ENCODE assay signal across 9 cellular contexts in genomic region chr11:19978668-19979518, GRCh38.
DNase-seq lines count a peak whose midpoint lies in the region; ATAC-seq and TF ChIP-seq lines count a peak whose summit lies in the region.
"Had no signal": no experiment of that assay in that cellular context is flagged by ENCODE, and none has a peak within 500 bp of the region (broad histone marks: within the 10 kb centered on the region; RNA-seq: fewer than 3 reads in every experiment).

No MANE protein-coding gene starts in this region.

- H3K27me3 Mint-ChIP-seq in stimulated activated naive CD8-positive, alpha-beta T cell treated with anti-CD3 and anti-CD28 coated beads, Interleukin-15, Interleukin-2, amounts not matched to agents 100 ng/mL and 50 ng/mL, for 24 hours, result peaks cover 37% of the 10 kb centered on the region

- H3K36me3 Mint-ChIP-seq in stimulated activated naive CD8-positive, alpha-beta T cell treated with anti-CD3 and anti-CD28 coated beads, Interleukin-15, Interleukin-2, amounts not matched to agents 100 ng/mL and 50 ng/mL, for 24 hours (ENCODE audit: low read depth), result no peaks in the 10 kb centered on the region

- DNase-seq in GM06990 (ENCODE audit: extremely low read depth, insufficient read length), result peak; percentile 29
- peak; percentile 8 for DNase-seq in HT-29 (ENCODE audit: low spot score)
- peak; percentile 88 for DNase-seq in epithelial cell of proximal tubule (ENCODE audit: low read depth)
- DNase-seq in mucosa of gallbladder (ENCODE audit: low spot score), result no peak
- no peak for DNase-seq in left ventricle myocardium inferior
- DNase-seq in NCI-H1092 treated with DMSO at 0.1 percent for 48 hours (lab: John Stamatoyannopoulos, UW), result no peak
- DNase-seq: left cardiac atrium had no signal

- peak overlapping the region; percentile 5 for H3K27ac Mint-ChIP-seq in stimulated activated naive CD8-positive, alpha-beta T cell treated with anti-CD3 and anti-CD28 coated beads, Interleukin-15, Interleukin-2, amounts not matched to agents 100 ng/mL and 50 ng/mL, for 24 hours

- H3K4me3 ChIP-seq in GM06990 (replicated peaks; ENCODE audit: low read depth, low read length) (no peak overlapping the region), epithelial cell of proximal tubule (ENCODE audit: low read depth, low read length) (no peak overlapping the region), left ventricle myocardium inferior (no peak overlapping the region)

- intact Hi-C loops in left ventricle myocardium inferior (cut with micrococcal nuclease), result no loop called here

- TF ChIP-seq CTCF in GM06990 (IDR thresholded peaks at IDR 0.05; ENCODE audit: insufficient read depth, low read length, poor library complexity, severe bottlenecking), result no peak
- no peak for TF ChIP-seq CTCF in epithelial cell of proximal tubule (conservative IDR thresholded peaks at IDR 0.05; ENCODE audit: low read depth, low read length)
- TF ChIP-seq CTCF in left ventricle myocardium inferior (IDR thresholded peaks at IDR 0.05; ENCODE audit: borderline replicate concordance), result no peak

- no peaks in the 10 kb centered on the region for H3K9me3 Mint-ChIP-seq in stimulated activated naive CD8-positive, alpha-beta T cell treated with anti-CD3 and anti-CD28 coated beads, Interleukin-15, Interleukin-2, amounts not matched to agents 100 ng/mL and 50 ng/mL, for 24 hours

- H3K4me1 Mint-ChIP-seq in stimulated activated naive CD8-positive, alpha-beta T cell treated with anti-CD3 and anti-CD28 coated beads, Interleukin-15, Interleukin-2, amounts not matched to agents 100 ng/mL and 50 ng/mL, for 24 hours (ENCODE audit: low read depth), result peaks cover 16% of the 10 kb centered on the region

- no peaks in the 10 kb centered on the region for H3K9me3 ChIP-seq in left ventricle myocardium inferior (replicated peaks)

- ATAC-seq in GM21515 (IDR thresholded peaks at IDR 0.05; ENCODE audit: unreplicated experiment), result peak; percentile 64

- H3K4me1 ChIP-seq in left ventricle myocardium inferior, result peaks cover 48% of the 10 kb centered on the region

- H3K27ac ChIP-seq in left ventricle myocardium inferior (replicated peaks), result no peak overlapping the region

- no peak overlapping the region for H3K4me3 Mint-ChIP-seq in stimulated activated naive CD8-positive, alpha-beta T cell treated with anti-CD3 and anti-CD28 coated beads, Interleukin-15, Interleukin-2, amounts not matched to agents 100 ng/mL and 50 ng/mL, for 24 hours

- H3K36me3 ChIP-seq in GM06990 (ENCODE audit: control insufficient read depth, insufficient read depth, low read length) (no peaks in the 10 kb centered on the region), left ventricle myocardium inferior (no peaks in the 10 kb centered on the region)

- H3K27me3 ChIP-seq in GM06990 (replicated peaks; ENCODE audit: control insufficient read depth, insufficient read depth, low read length) (no peaks in the 10 kb centered on the region; the same call in none of the 2 replicates), left ventricle myocardium inferior (ENCODE audit: low read depth) (no peaks in the 10 kb centered on the region)

Comparison
In these comparisons a context has a peak if more than half of its experiments do, and no peak if none do; other contexts are left out.
1. DNase-seq: peak in GM06990 (single experiment), HT-29 (single experiment) and epithelial cell of proximal tubule (single experiment); none in mucosa of gallbladder (single experiment), left ventricle myocardium inferior (single experiment) and NCI-H1092 treated with DMSO at 0.1 percent for 48 hours (single experiment).